1 cellular context compared by ENCODE assay signal in the genomic region with DNA sequence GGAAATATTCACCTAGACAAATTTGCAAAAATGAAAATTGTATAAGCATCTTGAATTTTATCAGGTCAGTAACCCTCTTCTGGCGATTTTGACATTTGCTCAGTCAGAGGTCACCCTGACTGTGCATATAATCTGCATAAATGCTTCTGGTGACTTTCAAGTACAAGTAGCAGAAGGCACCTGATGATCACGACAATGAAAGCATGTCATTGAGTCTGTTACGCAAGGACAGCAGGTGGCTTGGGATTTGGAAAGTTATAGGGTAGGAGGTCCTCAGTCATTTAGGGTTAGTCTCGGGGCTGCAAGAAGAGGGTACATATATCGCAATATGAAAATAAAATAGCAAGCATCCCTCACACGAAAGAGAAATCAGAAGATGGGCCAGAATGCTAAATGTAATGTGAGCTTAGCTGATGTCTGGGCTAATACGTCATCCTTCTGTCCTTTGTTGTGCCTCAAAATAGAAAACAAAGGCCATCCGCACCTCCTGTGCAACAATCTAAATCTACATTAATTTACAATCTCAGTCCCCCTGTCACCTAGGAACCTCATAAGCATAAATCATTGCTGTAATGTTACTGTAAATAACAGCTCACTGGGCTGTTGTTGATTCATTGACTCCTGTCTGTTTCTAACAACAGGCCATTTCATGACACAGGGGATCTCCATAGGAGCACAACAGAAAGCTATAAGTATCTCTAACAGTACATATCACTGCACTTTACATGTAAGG.
TF ChIP-seq lines count a peak whose summit lies in the region.

No MANE protein-coding gene starts in this region.

TF ChIP-seq in SK-N-SH, 30 proteins besides CTCF, POLR2A, EP300 and RAD21 (continued from another document):
- TF ChIP-seq RCOR1 (IDR thresholded peaks at IDR 0.05; ENCODE audit: low read length) (no peak), TEAD4 (IDR thresholded peaks at IDR 0.05; ENCODE audit: borderline replicate concordance, insufficient read depth) (no peak)
